In the genomic region with DNA sequence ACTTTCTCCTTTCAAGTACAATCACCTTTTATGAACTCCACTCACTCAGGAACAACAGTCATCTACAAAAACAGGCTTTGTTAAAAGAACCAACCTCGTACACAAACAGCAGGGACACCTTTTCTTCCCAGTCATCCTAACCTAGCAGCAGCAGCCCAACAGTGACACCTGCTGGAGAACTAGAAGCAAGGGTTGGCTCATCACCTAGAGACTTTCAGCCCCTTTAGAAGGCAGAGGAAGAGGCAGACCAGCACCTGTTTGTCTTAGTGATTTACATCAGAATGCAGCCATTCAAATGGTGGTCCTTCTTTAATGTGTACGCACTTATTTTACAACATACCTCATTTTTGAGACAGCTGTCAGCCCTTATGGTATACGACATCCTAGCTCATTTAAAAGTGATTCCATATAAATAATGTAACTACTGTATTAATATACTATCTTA, we compare ENCODE assay signal across 8 cellular contexts. TPM values are rescaled to one million over a fixed set of nuclear protein-coding genes. Genes with fewer than 3 reads are reported as not detected.
DNase-seq lines count a peak whose midpoint lies in the region; ATAC-seq and TF ChIP-seq lines count a peak whose summit lies in the region.

No MANE protein-coding gene starts in this region.

- H3K27ac Mint-ChIP-seq in naive thymus-derived CD8-positive, alpha-beta T cell = peak overlapping the region in 3 of 10 donors; percentile 10 to 47 (median 36)

- H3K9me3 ChIP-seq in Karpas-422 (ENCODE audit: low read length) (no peaks in the 10 kb centered on the region), esophagus squamous epithelium (no peaks in the 10 kb centered on the region)

- TF ChIP-seq CTCF in GM12864 (IDR thresholded peaks at IDR 0.05; ENCODE audit: low read depth, low read length, missing control alignments) = peak; percentile 95
- TF ChIP-seq CTCF in esophagus squamous epithelium (IDR thresholded peaks at IDR 0.05) = peak; percentile 70 to 86 (median 77)

- TF ChIP-seq POLR2A in esophagus squamous epithelium (IDR thresholded peaks at IDR 0.05) = no peak

- H3K4me1 ChIP-seq in Karpas-422 (ENCODE audit: low read length) (peaks cover 22% of the 10 kb centered on the region), esophagus squamous epithelium (peaks cover 0 to 24% (median 0%) of the 10 kb centered on the region in 3 donors)

- POLR2A ChIA-PET in naive thymus-derived CD8-positive, alpha-beta T cell (lab: Charles Lee) = interaction anchor here (0.5 to 0.8 kb wide), 2 partner anchors 56 to 90 kb away, joined by 3 read pairs; no protein-coding TSS in a partner anchor

- H3K4me3 Mint-ChIP-seq in naive thymus-derived CD8-positive, alpha-beta T cell = no peak overlapping the region

- no peaks in the 10 kb centered on the region for H3K9me3 Mint-ChIP-seq in naive thymus-derived CD8-positive, alpha-beta T cell

- no peak overlapping the region for H3K4me3 ChIP-seq in GM12864 (ENCODE audit: low read depth, low read length)
- H3K4me3 ChIP-seq in Karpas-422 (ENCODE audit: low read length) = no peak overlapping the region
- H3K4me3 ChIP-seq in esophagus squamous epithelium = no peak overlapping the region

- no peaks in the 10 kb centered on the region for H3K27me3 Mint-ChIP-seq in naive thymus-derived CD8-positive, alpha-beta T cell

- H3K27me3 ChIP-seq in Karpas-422 (ENCODE audit: low read length) = no peaks in the 10 kb centered on the region
- no peaks in the 10 kb centered on the region for H3K27me3 ChIP-seq in esophagus squamous epithelium

- H3K36me3 Mint-ChIP-seq in naive thymus-derived CD8-positive, alpha-beta T cell = peaks cover 0 to 43% (median 24%) of the 10 kb centered on the region in 3 donors

- DNase-seq in GM12864 (ENCODE audit: low read depth) (peak; percentile 43), Karpas-422 (peak; percentile 91), OCI-M1 (lab: John Stamatoyannopoulos, UW) (peak; percentile 79), activated T-cell treated with anti-CD3 and anti-CD28 coated beads for 4 hours (peak; percentile 43), esophagus squamous epithelium (lab: John Stamatoyannopoulos, UW) (no peak), substantia nigra (lab: John Stamatoyannopoulos, UW) (peak in 35 of 49 donors; percentile 6 to 63 (median 26))
- DNase-seq in naive thymus-derived CD8-positive, alpha-beta T cell = peak; percentile 18 to 73 (median 56)

- peak; percentile 90 to 93 for ATAC-seq in naive thymus-derived CD8-positive, alpha-beta T cell
- no peak for ATAC-seq in GM21529 (IDR thresholded peaks at IDR 0.05; ENCODE audit: unreplicated experiment)

- no peaks in the 10 kb centered on the region for H3K9me2 ChIP-seq in Karpas-422 (replicated peaks; ENCODE audit: insufficient read depth, low read length)

- intact Hi-C loops in esophagus squamous epithelium (cut with DNase I) = no loop called here

- H3K27ac ChIP-seq in Karpas-422 (ENCODE audit: low read length) (no peak overlapping the region), esophagus squamous epithelium (no peak overlapping the region), substantia nigra (ENCODE audit: low read depth, low read length, poor library complexity, severe bottlenecking) (no peak overlapping the region)

- peaks cover 78% of the 10 kb centered on the region for H3K79me2 ChIP-seq in Karpas-422 (ENCODE audit: low read length)

- H3K4me1 Mint-ChIP-seq in naive thymus-derived CD8-positive, alpha-beta T cell = peaks cover 22 to 45% (median 39%) of the 10 kb centered on the region in 4 donors

- no peak overlapping the region for H3K4me2 ChIP-seq in Karpas-422 (ENCODE audit: low read depth, low read length, poor library complexity, severe bottlenecking)

- no peak overlapping the region for H3K9ac ChIP-seq in Karpas-422 (ENCODE audit: low read length)

- H3K36me3 ChIP-seq in Karpas-422 (ENCODE audit: insufficient read depth, low read length) (peaks cover 6% of the 10 kb centered on the region; the same call in 1 of the 2 replicates), esophagus squamous epithelium (peaks cover 7 to 40% (median 20%) of the 10 kb centered on the region in 3 donors)

- WGBS in esophagus squamous epithelium, 2 donors = 49% methylated on average over 3 of the region's 3 CpGs

- peaks cover 28% of the 10 kb centered on the region for H4K20me1 ChIP-seq in Karpas-422 (ENCODE audit: insufficient read depth, low read depth, low read length)

- no peak overlapping the region for H2AFZ ChIP-seq in Karpas-422 (ENCODE audit: low read length)

RNA-seq across cellular contexts. Expression of a gene that starts 56.0 kb away (rescaled TPM):
- 26.2 and 30.3 TPM in 2 replicates for total RNA-seq in Karpas-422 (2014; rRNA removed; shearing (Covaris generic); ENCODE audit: low replicate concordance)
- total RNA-seq in esophagus squamous epithelium = 10 to 100 TPM; 20.2 to 31.3 (median 25.9) TPM
- 10 to 100 TPM; 36.8 to 38.8 TPM for total RNA-seq in naive thymus-derived CD8-positive, alpha-beta T cell
- 10 to 100 TPM in 1 of 3 donors, 1 to 10 TPM in 2; 6.1 to 16.3 (median 7.4) TPM for polyA plus RNA-seq in naive thymus-derived CD8-positive, alpha-beta T cell
